ENCODE assay signal across 12 cellular contexts in the genomic region with DNA sequence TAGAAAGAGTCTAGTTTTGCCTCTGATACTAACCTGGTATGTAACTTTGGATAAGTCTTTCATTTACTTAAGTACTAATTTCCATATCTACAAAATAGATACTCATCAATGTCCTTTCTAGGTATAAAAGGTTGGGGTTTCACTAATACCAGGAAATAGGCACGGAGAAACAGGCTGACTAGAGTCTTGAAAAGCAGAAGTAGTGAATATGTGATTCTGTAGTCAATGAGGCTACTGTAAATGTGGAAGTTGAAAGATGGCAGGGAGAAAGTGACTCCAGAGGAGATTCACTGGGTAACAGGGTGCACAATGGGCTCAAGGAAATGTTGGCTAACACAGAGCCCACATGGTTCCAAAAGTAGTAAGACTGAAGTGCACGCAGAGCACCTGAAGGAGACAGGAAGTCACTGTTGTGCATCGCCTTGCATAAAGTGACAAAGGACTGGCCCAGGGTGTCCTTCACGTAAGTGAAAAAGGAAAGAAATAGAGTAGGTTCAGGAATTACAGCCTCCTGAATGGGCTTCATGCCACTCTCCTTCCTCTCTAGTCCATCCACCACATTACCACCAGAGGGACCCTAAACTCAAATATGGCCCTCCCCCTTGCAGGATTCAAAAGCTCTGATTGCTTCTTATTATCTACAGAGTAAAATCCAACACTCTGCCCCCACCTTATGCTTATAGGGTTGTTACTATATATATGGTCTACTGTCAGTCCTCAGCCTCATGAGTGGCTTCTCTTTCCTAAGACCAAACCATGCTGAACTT.
DNase-seq lines count a peak whose midpoint lies in the region; ATAC-seq lines count a peak whose summit lies in the region.
"Had no signal": no experiment of that assay in that cellular context is flagged by ENCODE, and none has a peak within 500 bp of the region (broad histone marks: within the 10 kb centered on the region; RNA-seq: fewer than 3 reads in every experiment).

No MANE protein-coding gene starts in this region.

- CTCF ChIA-PET in naive thymus-derived CD4-positive, alpha-beta T cell (lab: Charles Lee), result no interaction called here

- no peaks in the 10 kb centered on the region for H3K36me3 Mint-ChIP-seq in naive thymus-derived CD4-positive, alpha-beta T cell

- peak; percentile 1 for DNase-seq in NCI-H82 (lab: John Stamatoyannopoulos, UW)
- DNase-seq in NCI-H82 treated with DMSO at 0.1 percent for 48 hours (lab: John Stamatoyannopoulos, UW; ENCODE audit: unreplicated experiment), result no peak
- peak; percentile 35 for DNase-seq in H7
- DNase-seq in NT2/D1 (ENCODE audit: low read depth, low spot score), result peak; percentile 25
- peak in 5 of 9 donors; percentile 3 to 28 (median 8) for DNase-seq in naive thymus-derived CD4-positive, alpha-beta T cell
- DNase-seq in activated CD8-positive, alpha-beta memory T cell treated with anti-CD3 and anti-CD28 coated beads, Interleukin-2, amount 50 U/mL, for 4 hours, result no peak
- no peak for DNase-seq in activated naive CD4-positive, alpha-beta T cell treated with anti-CD3 and anti-CD28 coated beads, Interleukin-2, amount 50 U/mL, for 16 hours
- DNase-seq: AML-193; hypothalamus; NK-92 treated with Interleukin-12 subunit alpha and Interleukin-12 subunit beta, amount 100 ng/mL, for 24 hours had no signal

- no peaks in the 10 kb centered on the region for H3K4me1 Mint-ChIP-seq in naive thymus-derived CD4-positive, alpha-beta T cell
- H3K4me1 Mint-ChIP-seq: central memory CD8-positive, alpha-beta T cell had no signal

- POLR2A ChIA-PET in naive thymus-derived CD4-positive, alpha-beta T cell (lab: Charles Lee), result no interaction called here

- H3K27ac ChIP-seq in naive thymus-derived CD4-positive, alpha-beta T cell (ENCODE audit: low read depth, low read length), result no peak overlapping the region

- H3K4me1 ChIP-seq in NT2/D1 (ENCODE audit: insufficient read depth, insufficient read length), result no peaks in the 10 kb centered on the region
- H3K4me1 ChIP-seq in naive thymus-derived CD4-positive, alpha-beta T cell (ENCODE audit: control insufficient read depth in 2 of 2, insufficient read depth in 2 of 2, low read length in 2 of 2), result no peaks in the 10 kb centered on the region

- H3K36me3 ChIP-seq in H7 (replicated peaks; ENCODE audit: control insufficient read depth, insufficient read depth, low read length) (no peaks in the 10 kb centered on the region), NT2/D1 (ENCODE audit: insufficient read depth, insufficient read length, low read length) (no peaks in the 10 kb centered on the region)
- no peaks in the 10 kb centered on the region for H3K36me3 ChIP-seq in naive thymus-derived CD4-positive, alpha-beta T cell (ENCODE audit: control insufficient read depth in 2 of 3, insufficient read depth in 3 of 3, low read length in 3 of 3)

- ATAC-seq in naive thymus-derived CD4-positive, alpha-beta T cell, result no peak
- ATAC-seq in HG02852 (IDR thresholded peaks at IDR 0.05; ENCODE audit: unreplicated experiment), result no peak

- H3K4me3 ChIP-seq in H7 (ENCODE audit: insufficient read depth, low read depth, low read length) (no peak overlapping the region), NT2/D1 (ENCODE audit: insufficient read length, low read depth) (no peak overlapping the region)
- H3K4me3 ChIP-seq in naive thymus-derived CD4-positive, alpha-beta T cell (ENCODE audit: low read length), result no peak overlapping the region

- H3K9me3 ChIP-seq in NT2/D1 (ENCODE audit: insufficient read depth, low read length), result peaks cover 6% of the 10 kb centered on the region; the same call in 1 of the 2 replicates
- H3K9me3 ChIP-seq in naive thymus-derived CD4-positive, alpha-beta T cell (ENCODE audit: control insufficient read depth in 2 of 3, low read length in 3 of 3), result no peaks in the 10 kb centered on the region

- no peaks in the 10 kb centered on the region for H3K9me3 Mint-ChIP-seq in naive thymus-derived CD4-positive, alpha-beta T cell
- H3K9me3 Mint-ChIP-seq: central memory CD8-positive, alpha-beta T cell had no signal

- H3K27me3 Mint-ChIP-seq in naive thymus-derived CD4-positive, alpha-beta T cell, result peaks cover 0 to 20% (median 11%) of the 10 kb centered on the region in 5 donors

- H3K27me3 ChIP-seq in H7 (ENCODE audit: control insufficient read depth, insufficient read depth, low read length) (no peaks in the 10 kb centered on the region), NT2/D1 (ENCODE audit: insufficient read depth, insufficient read length) (no peaks in the 10 kb centered on the region)
- no peaks in the 10 kb centered on the region for H3K27me3 ChIP-seq in naive thymus-derived CD4-positive, alpha-beta T cell (ENCODE audit: control insufficient read depth in 2 of 2, insufficient read depth in 2 of 2, low read length in 2 of 2)

- H3K27ac Mint-ChIP-seq in naive thymus-derived CD4-positive, alpha-beta T cell, result no peak overlapping the region

- H3K4me3 Mint-ChIP-seq in naive thymus-derived CD4-positive, alpha-beta T cell, result no peak overlapping the region
- H3K4me3 Mint-ChIP-seq: central memory CD8-positive, alpha-beta T cell had no signal

- H3K9ac ChIP-seq in NT2/D1 (ENCODE audit: insufficient read length, low read depth), result no peak overlapping the region

- intact Hi-C loops in naive thymus-derived CD4-positive, alpha-beta T cell (cut with micrococcal nuclease), result loop anchor here in 1 of 2 donors (1.0 to 10.0 kb wide), 2 partner anchors 360 to 458 kb away; no protein-coding TSS in a partner anchor

Comparison
In these comparisons a context has a peak if more than half of its experiments do, and no peak if none do; other contexts are left out.
1. DNase-seq: peak in NCI-H82 (single experiment), H7 (single experiment), NT2/D1 (single experiment) and naive thymus-derived CD4-positive, alpha-beta T cell (5 of 9); none in NCI-H82 treated with DMSO at 0.1 percent for 48 hours (single experiment), activated CD8-positive, alpha-beta memory T cell treated with anti-CD3 and anti-CD28 coated beads, Interleukin-2, amount 50 U/mL, for 4 hours (single experiment) and activated naive CD4-positive, alpha-beta T cell treated with anti-CD3 and anti-CD28 coated beads, Interleukin-2, amount 50 U/mL, for 16 hours (single experiment).